ENCODE assay signal across 20 cellular contexts in the genomic region with DNA sequence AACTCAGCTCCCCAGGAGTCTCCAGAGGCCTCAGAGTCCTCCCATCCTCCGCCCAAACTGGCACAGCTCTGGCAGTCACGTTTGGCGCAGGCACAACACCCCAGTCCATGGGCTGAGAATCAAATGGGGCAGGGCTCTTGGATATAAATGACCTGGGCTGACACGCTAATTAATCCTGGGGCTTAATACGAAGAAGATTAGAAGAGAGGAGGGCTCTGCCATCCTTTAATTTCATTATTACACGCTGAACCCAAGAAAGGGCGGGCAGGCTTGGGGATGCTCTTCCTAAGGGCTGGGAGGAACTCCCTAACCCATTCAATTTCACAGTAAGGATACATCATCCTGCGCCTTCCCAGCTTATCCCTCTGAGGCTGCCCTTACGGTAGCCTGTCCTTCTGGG. TPM values are rescaled to one million over a fixed set of nuclear protein-coding genes. Genes with fewer than 3 reads are reported as not detected.
DNase-seq lines count a peak whose midpoint lies in the region; ATAC-seq, FAIRE-seq and TF ChIP-seq lines count a peak whose summit lies in the region.
"Had no signal": no experiment of that assay in that cellular context is flagged by ENCODE, and none has a peak within 500 bp of the region (broad histone marks: within the 10 kb centered on the region; RNA-seq: fewer than 3 reads in every experiment).

No MANE protein-coding gene starts in this region.

- intact Hi-C loops in PC-9 (cut with micrococcal nuclease; ENCODE audit: unreplicated experiment), result no loop called here

- H2AK5ac ChIP-seq in H9 (ENCODE audit: insufficient read length, low read length), result no peak overlapping the region

- H3K4me2 ChIP-seq in H9 (ENCODE audit: insufficient read depth, insufficient read length, low read length) (no peak overlapping the region), PC-9 (no peak overlapping the region)

- H3K27ac Mint-ChIP-seq in H9 (no peak overlapping the region), nephron (no peak overlapping the region)
- H3K27ac Mint-ChIP-seq: CD8-positive, alpha-beta T cell had no signal

- no peak overlapping the region for H2BK15ac ChIP-seq in H9 (ENCODE audit: low read depth, low read length)

- CTCF ChIA-PET in PC-9 (lab: Charles Lee), result no interaction called here

- H3K4ac ChIP-seq in H9 (ENCODE audit: low read depth, low read length), result no peak overlapping the region

- H3K56ac ChIP-seq in H9 (ENCODE audit: insufficient read length, low read depth, low read length), result no peak overlapping the region

- no peak overlapping the region for H3K9ac ChIP-seq in H9 (ENCODE audit: extremely low read depth, insufficient read length, low read length)
- peak overlapping the region; percentile 78 for H3K9ac ChIP-seq in SK-N-MC (ENCODE audit: insufficient read length)
- H3K9ac ChIP-seq: BLaER1 treated with 17β-estradiol and CSF1 and Interleukin-3, amounts not matched to agents 10 nM and 100 nM; GM23248 had no signal

- no peak overlapping the region for H4K91ac ChIP-seq in H9 (ENCODE audit: insufficient read length, low read depth, low read length)

- no peak for TF ChIP-seq POLR2A in GM12891 (IDR thresholded peaks at IDR 0.05; ENCODE audit: low read depth, low read length)

- H2BK12ac ChIP-seq in H9 (ENCODE audit: insufficient read length, low read depth, low read length), result no peak overlapping the region

- no peak for FAIRE-seq in GM12891 (lab: Jason Lieb, UNC)
- FAIRE-seq: A204.1 had no signal

- peaks cover 18% of the 10 kb centered on the region for H3K23me2 ChIP-seq in H9 (ENCODE audit: insufficient read length, low read depth, low read length, poor library complexity, severe bottlenecking)

- H3K9me3 ChIP-seq in BE2C (no peaks in the 10 kb centered on the region), H9 (ENCODE audit: control insufficient read depth, low read depth, low read length) (no peaks in the 10 kb centered on the region), SK-N-MC (ENCODE audit: low read depth, low read length) (no peaks in the 10 kb centered on the region), PC-9 (ENCODE audit: insufficient read depth, low read depth) (no peaks in the 10 kb centered on the region)
- H3K9me3 ChIP-seq: MG63, SJCRH30 had no signal

- H3K9me2 ChIP-seq in PC-9 (ENCODE audit: insufficient read depth), result no peaks in the 10 kb centered on the region

- no peak overlapping the region for H4K8ac ChIP-seq in H9 (replicated peaks; ENCODE audit: insufficient read length, low read depth, low read length)

- no peak overlapping the region for H3T11ph ChIP-seq in H9 (ENCODE audit: low read length)

- no peak overlapping the region for H4K5ac ChIP-seq in H9 (ENCODE audit: insufficient read length, low read depth, low read length)

- no peaks in the 10 kb centered on the region for H3F3A ChIP-seq in PC-9 (ENCODE audit: insufficient read depth, low read depth)

- no peaks in the 10 kb centered on the region for H3K79me2 ChIP-seq in H9 (ENCODE audit: insufficient read depth, low read length)
- H3K79me2 ChIP-seq in PC-9 (ENCODE audit: low read depth), result no peaks in the 10 kb centered on the region

- H3K18ac ChIP-seq in H9 (ENCODE audit: insufficient read length, low read depth, low read length), result no peak overlapping the region

- no peak overlapping the region for H2BK5ac ChIP-seq in H9 (ENCODE audit: insufficient read length, low read length)

- H3K4me3 ChIP-seq in BE2C (ENCODE audit: low read depth, low read length) (peak overlapping the region; percentile 62), SK-N-MC (peak overlapping the region; percentile 84), PC-9 (no peak overlapping the region)
- H3K4me3 ChIP-seq: GM23248, MG63, SJCRH30 had no signal

- no peak overlapping the region for H3K23ac ChIP-seq in H9 (ENCODE audit: insufficient read length, low read depth, low read length)

- no peaks in the 10 kb centered on the region for H4K20me1 ChIP-seq in H9 (ENCODE audit: control insufficient read depth, insufficient read depth, insufficient read length)
- no peaks in the 10 kb centered on the region for H4K20me1 ChIP-seq in PC-9 (ENCODE audit: insufficient read depth)

- H3K36me3 ChIP-seq in BE2C (no peaks in the 10 kb centered on the region; the same call in 1 of the 2 replicates), SK-N-MC (ENCODE audit: insufficient read depth, low read length) (no peaks in the 10 kb centered on the region), PC-9 (ENCODE audit: low read depth) (no peaks in the 10 kb centered on the region)
- H3K36me3 ChIP-seq: BLaER1 treated with 17β-estradiol and CSF1 and Interleukin-3, amounts not matched to agents 10 nM and 100 nM; MG63; SJCRH30 had no signal

- WGBS in H9 (ENCODE audit: extremely low coverage, insufficient read length, low lambda C conversion rate), result no CpG with 5 or more reads among the region's 9 CpGs

- peaks cover 18 to 47% of the 10 kb centered on the region in 2 experiments for H3K4me1 Mint-ChIP-seq in H9
- peaks cover 13% of the 10 kb centered on the region for H3K4me1 Mint-ChIP-seq in nephron

- no peak overlapping the region for H2BK120ac ChIP-seq in H9 (ENCODE audit: low read depth, low read length, poor library complexity, severe bottlenecking)

- TF ChIP-seq CTCF in BE2C (IDR thresholded peaks at IDR 0.05; ENCODE audit: low read depth, low read length) (no peak), H9 (conservative IDR thresholded peaks at IDR 0.05) (no peak), nephron (IDR thresholded peaks at IDR 0.05; ENCODE audit: unreplicated experiment in 3 of 3) (no peak), PC-9 (conservative IDR thresholded peaks at IDR 0.05) (no peak)

- H3K4me1 ChIP-seq in BE2C (peaks cover 16% of the 10 kb centered on the region), H9 (ENCODE audit: insufficient read depth, low read length) (no peaks in the 10 kb centered on the region; the same call in 1 of the 2 replicates), PC-9 (replicated peaks; ENCODE audit: insufficient read depth) (no peaks in the 10 kb centered on the region)
- H3K4me1 ChIP-seq: SJCRH30 had no signal

- H3K27ac ChIP-seq in H9 (ENCODE audit: insufficient read length, low read depth, low read length), result no peak overlapping the region
- no peak overlapping the region for H3K27ac ChIP-seq in SK-N-MC
- no peak overlapping the region for H3K27ac ChIP-seq in PC-9
- H3K27ac ChIP-seq: BLaER1 treated with 17β-estradiol and CSF1 and Interleukin-3, amounts not matched to agents 10 nM and 100 nM; GM23248; SJCRH30 had no signal

- H3K14ac ChIP-seq in H9 (ENCODE audit: insufficient read depth, low read length), result no peak overlapping the region; the same call in 1 of the 2 replicates

- H3K9me3 Mint-ChIP-seq in H9 (no peaks in the 10 kb centered on the region), nephron (no peaks in the 10 kb centered on the region)
- H3K9me3 Mint-ChIP-seq: CD8-positive, alpha-beta T cell had no signal

- no TSS peak for BruUV-seq in PC-9 (replicated peaks; lab: Mats Ljungman, UMichigan)

- POLR2A ChIA-PET in PC-9 (lab: Charles Lee; ENCODE audit: unreplicated experiment), result no interaction called here

- no peaks in the 10 kb centered on the region for H3K79me1 ChIP-seq in H9 (ENCODE audit: insufficient read depth, low read depth, low read length, poor library complexity, severe bottlenecking)

- DNase-seq in BE2C (no peak), H9 (no peak), SK-N-MC (ENCODE audit: low read depth, low spot score) (no peak), PC-9 (no peak), GM12891 (ENCODE audit: insufficient read length, low spot score) (no peak)
- DNase-seq in central memory CD4-positive, alpha-beta T cell, result no peak
- DNase-seq: Calu3; CD8-positive, alpha-beta T cell; GM23248; Kasumi-1; MG63; NCI-H1048; NCI-H1436 treated with DMSO at 0.1 percent for 48 hours; NCI-H2171 treated with DMSO at 0.1 percent for 48 hours; NCI-H748 treated with DMSO at 0.1 percent for 48 hours; SJCRH30 had no signal

- no peak overlapping the region for H2AFZ ChIP-seq in H9 (ENCODE audit: low read length)
- H2AFZ ChIP-seq in PC-9, result no peak overlapping the region
- H2AFZ ChIP-seq: GM23248 had no signal

- H3K4me3 Mint-ChIP-seq in H9 (peak overlapping the region; percentile 25 to 79; a peak in 3 of 5 replicates), nephron (peak overlapping the region in 2 of 3 experiments; percentile 27 to 38)
- H3K4me3 Mint-ChIP-seq: CD8-positive, alpha-beta T cell had no signal

- H3K27me3 Mint-ChIP-seq in H9 (ENCODE audit: low read depth) (peaks cover 93% of the 10 kb centered on the region), nephron (ENCODE audit: low read depth) (peaks cover 96% of the 10 kb centered on the region)

- H3K27me3 ChIP-seq in BE2C (peaks cover 4% of the 10 kb centered on the region; the same call in 1 of the 2 replicates), H9 (ENCODE audit: insufficient read depth, low read length) (peaks cover 41% of the 10 kb centered on the region; the same call in 1 of the 2 replicates), PC-9 (ENCODE audit: insufficient read depth, low read depth) (peaks cover 30% of the 10 kb centered on the region)

- no peak for ATAC-seq in GM19463 (IDR thresholded peaks at IDR 0.05; ENCODE audit: unreplicated experiment)
- ATAC-seq: CD8-positive, alpha-beta T cell had no signal

- H3K36me3 Mint-ChIP-seq in H9 (ENCODE audit: insufficient read depth in 1 of 3, low read depth in 3 of 3), result no peaks in the 10 kb centered on the region
- H3K36me3 Mint-ChIP-seq in nephron (ENCODE audit: low read depth), result no peaks in the 10 kb centered on the region
- H3K36me3 Mint-ChIP-seq: CD8-positive, alpha-beta T cell had no signal

- no peak overlapping the region for H2BK20ac ChIP-seq in H9 (ENCODE audit: low read depth, low read length, poor library complexity, severe bottlenecking)

TF ChIP-seq in GM12891, 5 proteins besides CTCF, POLR2A, EP300 and RAD21:
- no peak for TF ChIP-seq PAX5 (IDR thresholded peaks at IDR 0.05; ENCODE audit: insufficient read depth, low read length, severe bottlenecking)
- no peak for TF ChIP-seq TAF1 (IDR thresholded peaks at IDR 0.05; ENCODE audit: low read depth, low read length)
- no peak for TF ChIP-seq SPI1 (IDR thresholded peaks at IDR 0.05; ENCODE audit: low read depth, low read length)
- TF ChIP-seq POU2F2 (IDR thresholded peaks at IDR 0.05; ENCODE audit: low read depth, low read length), result no peak
- TF ChIP-seq POLR2AphosphoS5 (IDR thresholded peaks at IDR 0.05; ENCODE audit: low read depth, low read length), result no peak

RNA-seq across cellular contexts. Expression of a gene that starts 2.4 kb away (rescaled TPM):
- 9.3 TPM for polyA plus RNA-seq in BE2C (2012; ENCODE audit: insufficient read depth, insufficient read length, low read depth)
- total RNA-seq in H9 (2021) (1.7 TPM in 2 replicates), PC-9 (2021) (not detected in 2 replicates)
- not detected for polyA plus RNA-seq in GM12891 (2012; ENCODE audit: low read depth, missing spikeins)
- total RNA-seq: Calu3; CD8-positive, alpha-beta T cell; GM23248; SJCRH30 had no signal
- polyA plus RNA-seq: GM23248 had no signal
